Comparison of ENCODE assay signal across 15 cellular contexts in the genomic region with DNA sequence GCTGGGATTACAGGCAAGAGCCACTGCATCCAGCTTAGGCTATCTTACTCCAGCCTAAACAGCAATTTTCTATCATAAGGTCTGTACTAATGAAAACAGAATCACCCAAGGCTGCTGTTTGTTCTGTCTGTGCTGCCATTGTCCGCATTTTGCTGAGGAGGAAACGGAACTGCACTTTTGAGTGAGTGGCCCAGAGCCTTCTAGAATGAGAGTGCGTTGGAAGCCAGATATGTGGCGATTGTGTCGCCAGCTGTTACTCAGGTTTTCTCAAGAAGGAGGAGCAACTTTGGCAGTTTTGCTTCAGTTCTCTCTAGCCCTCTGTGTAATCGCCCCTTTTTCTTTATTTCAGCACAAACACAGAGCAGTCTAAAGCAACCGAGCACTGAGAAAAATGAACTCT. TPM values are rescaled to one million over a fixed set of nuclear protein-coding genes. Genes with fewer than 3 reads are reported as not detected.
DNase-seq lines count a peak whose midpoint lies in the region; ATAC-seq and TF ChIP-seq lines count a peak whose summit lies in the region.
"Had no signal": no experiment of that assay in that cellular context is flagged by ENCODE, and none has a peak within 500 bp of the region (broad histone marks: within the 10 kb centered on the region; RNA-seq: fewer than 3 reads in every experiment).

No MANE protein-coding gene starts in this region.

- CTCF ChIA-PET in activated CD4-positive, alpha-beta T cell treated with anti-CD3 and anti-CD28 coated beads, Interleukin-2, amount 10 ng/mL, durations not matched to agents 7 days and 5 days (lab: Charles Lee), result no interaction called here
- CTCF ChIA-PET in CD8-positive, alpha-beta T cell (lab: Charles Lee), result no interaction called here
- CTCF ChIA-PET in activated CD4-positive, alpha-beta memory T cell treated with anti-CD3 and anti-CD28 coated beads, Interleukin-2, amount 10 ng/mL, durations not matched to agents 7 days and 5 days (lab: Charles Lee), result interaction anchor here (0.7 to 3.1 kb wide), 6 partner anchors 13 to 119 kb away, joined by 3 to 13 read pairs (median 3); no protein-coding TSS in a partner anchor

- peak overlapping the region; percentile 83 for H3K27ac Mint-ChIP-seq in activated CD4-positive, alpha-beta T cell treated with anti-CD3 and anti-CD28 coated beads, Interleukin-2, amount 10 ng/mL, durations not matched to agents 7 days and 5 days
- H3K27ac Mint-ChIP-seq in CD8-positive, alpha-beta T cell, result peak overlapping the region; percentile 6
- H3K27ac Mint-ChIP-seq in activated CD4-positive, alpha-beta memory T cell treated with anti-CD3 and anti-CD28 coated beads, Interleukin-2, amount 10 ng/mL, durations not matched to agents 7 days and 5 days, result peak overlapping the region; percentile 97
- peak overlapping the region; percentile 98 to 99 for H3K27ac Mint-ChIP-seq in natural killer cell
- H3K27ac Mint-ChIP-seq: GM23338 had no signal

- H3K36me3 Mint-ChIP-seq in activated CD4-positive, alpha-beta T cell treated with anti-CD3 and anti-CD28 coated beads, Interleukin-2, amount 10 ng/mL, durations not matched to agents 7 days and 5 days (ENCODE audit: low read depth), result peaks cover 83% of the 10 kb centered on the region
- peaks cover 26% of the 10 kb centered on the region for H3K36me3 Mint-ChIP-seq in CD8-positive, alpha-beta T cell
- H3K36me3 Mint-ChIP-seq in activated CD4-positive, alpha-beta memory T cell treated with anti-CD3 and anti-CD28 coated beads, Interleukin-2, amount 10 ng/mL, durations not matched to agents 7 days and 5 days (ENCODE audit: low read depth), result peaks cover 98% of the 10 kb centered on the region
- H3K36me3 Mint-ChIP-seq in natural killer cell, result peaks cover 45% of the 10 kb centered on the region

- no peak for TF ChIP-seq CTCF in CD8-positive, alpha-beta T cell (IDR thresholded peaks at IDR 0.05)
- TF ChIP-seq CTCF in natural killer cell (IDR thresholded peaks at IDR 0.05), result no peak
- no peak for TF ChIP-seq CTCF in spleen (IDR thresholded peaks at IDR 0.05 in 8 of 11, conservative IDR thresholded peaks at IDR 0.05 in 3 of 11)

- TF ChIP-seq POLR2A in spleen (IDR thresholded peaks at IDR 0.05), result no peak

- H3K9me3 ChIP-seq in CD8-positive, alpha-beta T cell (ENCODE audit: low read length), result no peaks in the 10 kb centered on the region
- H3K9me3 ChIP-seq in spleen, result no peaks in the 10 kb centered on the region

- WGBS in spleen, 5 donors, result 93 to 96% (median 95%) methylated on average over 7 of the region's 7 CpGs

- peaks cover 24% of the 10 kb centered on the region for H3K4me1 ChIP-seq in CD8-positive, alpha-beta T cell (ENCODE audit: insufficient read depth, low read length)
- H3K4me1 ChIP-seq in spleen, result peaks cover 7 to 83% (median 38%) of the 10 kb centered on the region in 6 donors

- peaks cover 75% of the 10 kb centered on the region for H3K4me1 Mint-ChIP-seq in activated CD4-positive, alpha-beta T cell treated with anti-CD3 and anti-CD28 coated beads, Interleukin-2, amount 10 ng/mL, durations not matched to agents 7 days and 5 days
- peaks cover 55% of the 10 kb centered on the region for H3K4me1 Mint-ChIP-seq in CD8-positive, alpha-beta T cell (ENCODE audit: low read depth)
- peaks cover 80% of the 10 kb centered on the region for H3K4me1 Mint-ChIP-seq in activated CD4-positive, alpha-beta memory T cell treated with anti-CD3 and anti-CD28 coated beads, Interleukin-2, amount 10 ng/mL, durations not matched to agents 7 days and 5 days
- H3K4me1 Mint-ChIP-seq in natural killer cell, result peaks cover 92 to 93% of the 10 kb centered on the region in 2 donors

- intact Hi-C loops in CD8-positive, alpha-beta T cell (cut with DNase I, micrococcal nuclease), result no loop called here
- intact Hi-C loops in natural killer cell (cut with micrococcal nuclease) (no loop called here), spleen (cut with DNase I; ENCODE audit: low total_unique reads) (loop anchor here (10.0 kb wide), 1 partner anchor 120 kb away; no protein-coding TSS in a partner anchor), cardiac septum (cut with DNase I) (no loop called here)

- no peak overlapping the region for H3K27ac ChIP-seq in CD8-positive, alpha-beta T cell (ENCODE audit: low read depth, low read length)
- H3K27ac ChIP-seq in spleen, result peak overlapping the region in 2 of 8 donors; percentile 95 to 96
- H3K27ac ChIP-seq: HL-60 had no signal

- DNase-seq in activated CD4-positive, alpha-beta T cell treated with anti-CD3 and anti-CD28 coated beads, Interleukin-2, amount 10 ng/mL, durations not matched to agents 7 days and 5 days, result no peak
- DNase-seq in activated CD4-positive, alpha-beta T cell treated with anti-CD3 and anti-CD28 coated beads, Interleukin-2, amount 50 U/mL, for 48 hours, result no peak
- no peak for DNase-seq in CD8-positive, alpha-beta T cell
- no peak for DNase-seq in activated CD4-positive, alpha-beta memory T cell treated with anti-CD3 and anti-CD28 coated beads, Interleukin-2, amount 10 ng/mL, durations not matched to agents 7 days and 5 days
- DNase-seq in natural killer cell, result no peak
- no peak for DNase-seq in spleen
- DNase-seq in cardiac septum (ENCODE audit: low spot score), result no peak
- no peak for DNase-seq in NCI-H1105 treated with DMSO at 0.1 percent for 48 hours (lab: John Stamatoyannopoulos, UW)
- DNase-seq: GF-D8, NCI-H1048, NCI-H1694, NCI-H446, Right ventricle myocardium superior had no signal

- no peak for ATAC-seq in CD8-positive, alpha-beta T cell
- no peak for ATAC-seq in natural killer cell
- ATAC-seq: GM23338 had no signal

- H3K27me3 Mint-ChIP-seq in activated CD4-positive, alpha-beta T cell treated with anti-CD3 and anti-CD28 coated beads, Interleukin-2, amount 10 ng/mL, durations not matched to agents 7 days and 5 days, result no peaks in the 10 kb centered on the region
- peaks cover 11% of the 10 kb centered on the region for H3K27me3 Mint-ChIP-seq in CD8-positive, alpha-beta T cell (ENCODE audit: low read depth)
- H3K27me3 Mint-ChIP-seq in activated CD4-positive, alpha-beta memory T cell treated with anti-CD3 and anti-CD28 coated beads, Interleukin-2, amount 10 ng/mL, durations not matched to agents 7 days and 5 days, result no peaks in the 10 kb centered on the region
- no peaks in the 10 kb centered on the region for H3K27me3 Mint-ChIP-seq in natural killer cell (ENCODE audit: low read depth in 2 of 2)

- no peaks in the 10 kb centered on the region for H3K27me3 ChIP-seq in CD8-positive, alpha-beta T cell (ENCODE audit: insufficient read depth, low read length)
- H3K27me3 ChIP-seq in spleen (replicated peaks in 1 of 7), result no peaks in the 10 kb centered on the region

- POLR2A ChIA-PET in activated CD4-positive, alpha-beta T cell treated with anti-CD3 and anti-CD28 coated beads, Interleukin-2, amount 10 ng/mL, durations not matched to agents 7 days and 5 days (lab: Charles Lee), result no interaction called here
- POLR2A ChIA-PET in CD8-positive, alpha-beta T cell (lab: Charles Lee), result interaction anchor here (0.7 to 2.2 kb wide), 2 partner anchors 10 to 61 kb away, joined by 3 to 13 read pairs; no protein-coding TSS in a partner anchor
- POLR2A ChIA-PET in activated CD4-positive, alpha-beta memory T cell treated with anti-CD3 and anti-CD28 coated beads, Interleukin-2, amount 10 ng/mL, durations not matched to agents 7 days and 5 days (lab: Charles Lee), result interaction anchor here (1.1 to 11.8 kb wide), 16 partner anchors 10 to 121 kb away, joined by 3 to 241 read pairs (median 30); partner anchors contain the start of gene PRDM1

- H3K4me3 Mint-ChIP-seq in activated CD4-positive, alpha-beta T cell treated with anti-CD3 and anti-CD28 coated beads, Interleukin-2, amount 10 ng/mL, durations not matched to agents 7 days and 5 days, result no peak overlapping the region
- H3K4me3 Mint-ChIP-seq in CD8-positive, alpha-beta T cell, result no peak overlapping the region
- peak overlapping the region; percentile 87 for H3K4me3 Mint-ChIP-seq in activated CD4-positive, alpha-beta memory T cell treated with anti-CD3 and anti-CD28 coated beads, Interleukin-2, amount 10 ng/mL, durations not matched to agents 7 days and 5 days
- H3K4me3 Mint-ChIP-seq in natural killer cell, result peak overlapping the region; percentile 98
- H3K4me3 Mint-ChIP-seq: GM23338 had no signal

- no peak overlapping the region for H3K4me3 ChIP-seq in CD8-positive, alpha-beta T cell (ENCODE audit: low read depth, low read length)
- H3K4me3 ChIP-seq in spleen, result peak overlapping the region in 1 of 8 donors; percentile 72
- H3K4me3 ChIP-seq: GM23338 had no signal

- H3K9me3 Mint-ChIP-seq in activated CD4-positive, alpha-beta T cell treated with anti-CD3 and anti-CD28 coated beads, Interleukin-2, amount 10 ng/mL, durations not matched to agents 7 days and 5 days, result no peaks in the 10 kb centered on the region
- H3K9me3 Mint-ChIP-seq in CD8-positive, alpha-beta T cell, result no peaks in the 10 kb centered on the region
- H3K9me3 Mint-ChIP-seq in activated CD4-positive, alpha-beta memory T cell treated with anti-CD3 and anti-CD28 coated beads, Interleukin-2, amount 10 ng/mL, durations not matched to agents 7 days and 5 days, result no peaks in the 10 kb centered on the region
- H3K9me3 Mint-ChIP-seq in natural killer cell, result no peaks in the 10 kb centered on the region
- H3K9me3 Mint-ChIP-seq: GM23338 had no signal

- no peaks in the 10 kb centered on the region for H3K36me3 ChIP-seq in CD8-positive, alpha-beta T cell (ENCODE audit: insufficient read depth, low read length)
- H3K36me3 ChIP-seq in spleen, result peaks cover 0 to 75% (median 30%) of the 10 kb centered on the region in 6 donors

RNA-seq across cellular contexts. Expression of gene PRDM1, which starts 18.3 kb away (rescaled TPM):
- total RNA-seq in activated CD4-positive, alpha-beta T cell treated with anti-CD3 and anti-CD28 coated beads, Interleukin-2, amount 10 ng/mL, durations not matched to agents 7 days and 5 days, result 10 to 100 TPM; 27.1 to 30.8 TPM
- total RNA-seq in CD8-positive, alpha-beta T cell, result 10 to 100 TPM; 35.5 to 38.4 TPM
- 100 to 1,000 TPM; 112 to 115 TPM for total RNA-seq in activated CD4-positive, alpha-beta memory T cell treated with anti-CD3 and anti-CD28 coated beads, Interleukin-2, amount 10 ng/mL, durations not matched to agents 7 days and 5 days
- total RNA-seq in natural killer cell, result 100 to 1,000 TPM; 165 to 180 (median 177) TPM
- 10 to 100 TPM; 35.7 to 63.7 (median 45.4) TPM for total RNA-seq in spleen
- polyA plus RNA-seq in spleen, result 1 to 10 TPM; 2.2 to 3.7 (median 2.5) TPM
- 2.0 TPM for total RNA-seq in cardiac septum

Comparison
In these comparisons a context has a peak if more than half of its experiments do, and no peak if none do; other contexts are left out.
1. H3K27ac Mint-ChIP-seq: peak in every context shown above with its lines; median percentile 98 in natural killer cell; 97 in activated CD4-positive, alpha-beta memory T cell treated with anti-CD3 and anti-CD28 coated beads, Interleukin-2, amount 10 ng/mL, durations not matched to agents 7 days and 5 days; 83 in activated CD4-positive, alpha-beta T cell treated with anti-CD3 and anti-CD28 coated beads, Interleukin-2, amount 10 ng/mL, durations not matched to agents 7 days and 5 days; 6 in CD8-positive, alpha-beta T cell.
2. H3K4me3 Mint-ChIP-seq: peak in activated CD4-positive, alpha-beta memory T cell treated with anti-CD3 and anti-CD28 coated beads, Interleukin-2, amount 10 ng/mL, durations not matched to agents 7 days and 5 days (single experiment) and natural killer cell (single experiment); none in activated CD4-positive, alpha-beta T cell treated with anti-CD3 and anti-CD28 coated beads, Interleukin-2, amount 10 ng/mL, durations not matched to agents 7 days and 5 days (single experiment) and CD8-positive, alpha-beta T cell (single experiment).